ENCODE assay signal across 1 cellular context in the genomic region with DNA sequence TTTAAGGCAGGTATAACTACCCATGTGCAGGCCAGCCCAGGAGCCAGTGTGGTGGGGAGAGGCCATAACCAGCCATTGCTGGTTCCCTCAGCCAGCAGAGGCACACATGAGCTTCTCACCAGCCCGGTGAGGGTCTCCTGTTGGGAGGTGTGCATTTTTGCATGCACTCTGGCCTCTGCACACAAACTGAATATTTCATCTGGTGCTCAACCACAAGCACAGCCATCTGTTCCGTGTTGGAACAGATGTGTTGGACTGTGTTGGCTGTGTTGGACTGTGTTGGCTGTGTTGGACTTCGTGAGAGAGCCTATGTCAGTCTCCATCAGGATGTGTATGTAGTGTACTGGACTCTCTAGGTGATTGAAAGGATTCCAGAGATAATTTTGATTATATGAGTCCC.
TF ChIP-seq lines count a peak whose summit lies in the region.

No MANE protein-coding gene starts in this region.

TF ChIP-seq in K562, 482 proteins besides CTCF, POLR2A, EP300 and RAD21 (continued from another document):
- TF ChIP-seq, protein P1, sequence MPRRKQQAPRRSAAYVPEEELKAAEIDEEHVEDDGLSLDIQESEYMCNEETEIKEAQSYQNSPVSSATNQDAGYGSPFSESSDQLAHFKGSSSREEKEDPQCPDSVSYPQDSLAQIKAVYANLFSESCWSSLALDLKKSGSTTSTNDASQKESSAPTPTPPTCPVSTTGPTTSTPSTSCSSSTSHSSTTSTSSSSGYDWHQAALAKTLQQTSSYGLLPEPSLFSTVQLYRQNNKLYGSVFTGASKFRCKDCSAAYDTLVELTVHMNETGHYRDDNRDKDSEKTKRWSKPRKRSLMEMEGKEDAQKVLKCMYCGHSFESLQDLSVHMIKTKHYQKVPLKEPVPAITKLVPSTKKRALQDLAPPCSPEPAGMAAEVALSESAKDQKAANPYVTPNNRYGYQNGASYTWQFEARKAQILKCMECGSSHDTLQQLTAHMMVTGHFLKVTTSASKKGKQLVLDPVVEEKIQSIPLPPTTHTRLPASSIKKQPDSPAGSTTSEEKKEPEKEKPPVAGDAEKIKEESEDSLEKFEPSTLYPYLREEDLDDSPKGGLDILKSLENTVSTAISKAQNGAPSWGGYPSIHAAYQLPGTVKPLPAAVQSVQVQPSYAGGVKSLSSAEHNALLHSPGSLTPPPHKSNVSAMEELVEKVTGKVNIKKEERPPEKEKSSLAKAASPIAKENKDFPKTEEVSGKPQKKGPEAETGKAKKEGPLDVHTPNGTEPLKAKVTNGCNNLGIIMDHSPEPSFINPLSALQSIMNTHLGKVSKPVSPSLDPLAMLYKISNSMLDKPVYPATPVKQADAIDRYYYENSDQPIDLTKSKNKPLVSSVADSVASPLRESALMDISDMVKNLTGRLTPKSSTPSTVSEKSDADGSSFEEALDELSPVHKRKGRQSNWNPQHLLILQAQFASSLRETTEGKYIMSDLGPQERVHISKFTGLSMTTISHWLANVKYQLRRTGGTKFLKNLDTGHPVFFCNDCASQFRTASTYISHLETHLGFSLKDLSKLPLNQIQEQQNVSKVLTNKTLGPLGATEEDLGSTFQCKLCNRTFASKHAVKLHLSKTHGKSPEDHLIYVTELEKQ (CRISPR knock-in tag; IDR thresholded peaks at IDR 0.05): no peak
- TF ChIP-seq SIRT6 (IDR thresholded peaks at IDR 0.05; ENCODE audit: low read depth, low read length) (no peak), ZNF764 (CRISPR knock-in tag; IDR thresholded peaks at IDR 0.05; ENCODE audit: low read depth) (no peak), ZNF76 (CRISPR knock-in tag; IDR thresholded peaks at IDR 0.05; ENCODE audit: borderline replicate concordance) (no peak)
- TF ChIP-seq, protein P2, sequence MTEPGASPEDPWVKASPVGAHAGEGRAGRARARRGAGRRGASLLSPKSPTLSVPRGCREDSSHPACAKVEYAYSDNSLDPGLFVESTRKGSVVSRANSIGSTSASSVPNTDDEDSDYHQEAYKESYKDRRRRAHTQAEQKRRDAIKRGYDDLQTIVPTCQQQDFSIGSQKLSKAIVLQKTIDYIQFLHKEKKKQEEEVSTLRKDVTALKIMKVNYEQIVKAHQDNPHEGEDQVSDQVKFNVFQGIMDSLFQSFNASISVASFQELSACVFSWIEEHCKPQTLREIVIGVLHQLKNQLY (CRISPR knock-in tag; conservative IDR thresholded peaks at IDR 0.05): no peak
- TF ChIP-seq, protein P3, sequence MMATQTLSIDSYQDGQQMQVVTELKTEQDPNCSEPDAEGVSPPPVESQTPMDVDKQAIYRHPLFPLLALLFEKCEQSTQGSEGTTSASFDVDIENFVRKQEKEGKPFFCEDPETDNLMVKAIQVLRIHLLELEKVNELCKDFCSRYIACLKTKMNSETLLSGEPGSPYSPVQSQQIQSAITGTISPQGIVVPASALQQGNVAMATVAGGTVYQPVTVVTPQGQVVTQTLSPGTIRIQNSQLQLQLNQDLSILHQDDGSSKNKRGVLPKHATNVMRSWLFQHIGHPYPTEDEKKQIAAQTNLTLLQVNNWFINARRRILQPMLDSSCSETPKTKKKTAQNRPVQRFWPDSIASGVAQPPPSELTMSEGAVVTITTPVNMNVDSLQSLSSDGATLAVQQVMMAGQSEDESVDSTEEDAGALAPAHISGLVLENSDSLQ (IDR thresholded peaks at IDR 0.05): no peak
- TF ChIP-seq, protein P4, sequence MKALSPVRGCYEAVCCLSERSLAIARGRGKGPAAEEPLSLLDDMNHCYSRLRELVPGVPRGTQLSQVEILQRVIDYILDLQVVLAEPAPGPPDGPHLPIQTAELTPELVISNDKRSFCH (CRISPR knock-in tag; IDR thresholded peaks at IDR 0.05): no peak
- TF ChIP-seq, protein P4 (tag; IDR thresholded peaks at IDR 0.05): no peak
